ENCODE assay signal across 29 cellular contexts in genomic region chr6:8789878-8790277, GRCh38.
"Had no signal": no experiment of that assay in that cellular context is flagged by ENCODE, and none has a peak within 500 bp of the region (broad histone marks: within the 10 kb centered on the region; RNA-seq: fewer than 3 reads in every experiment).

No MANE protein-coding gene starts in this region.

- H3K9me3 ChIP-seq: ovary, psoas muscle, right lobe of liver, sigmoid colon, stomach, thoracic aorta, thyroid gland, tibial nerve, upper lobe of left lung, vagina had no signal

- ATAC-seq: natural killer cell; psoas muscle; right cardiac atrium; right lobe of liver; stimulated activated effector memory CD8-positive, alpha-beta T cell treated with anti-CD3 and anti-CD28 coated beads, Interleukin-12 subunit alpha, Interleukin-12 subunit beta, amount 100 ng/mL, for 72 hours; stimulated activated naive B cell treated with anti-CD40 and anti-IgM and Interleukin-4, amounts not matched to agents 10 μg/mL and 1 μg/mL and 100 μg/mL, for 72 hours had no signal

- DNase-seq: natural killer cell; occipital lobe; ovary; posterior cingulate gyrus; psoas muscle; right cardiac atrium; right lobe of liver; sigmoid colon; small intestine; stimulated activated CD4-positive, alpha-beta T cell treated with anti-CD3 and anti-CD28 coated beads, Interleukin-15, amount 100 ng/mL, for 24 hours; stimulated activated CD4-positive, alpha-beta T cell treated with anti-CD3 and anti-CD28 coated beads, Interleukin-2, amount 100 ng/mL, for 24 hours; stimulated activated CD4-positive, alpha-beta T cell treated with anti-CD3 and anti-CD28 coated beads, Interleukin-2, amount 100 ng/mL, for 48 hours; stimulated activated CD4-positive, alpha-beta T cell treated with anti-CD3 and anti-CD28 coated beads, Interleukin-4, amount 100 ng/mL, for 24 hours; stimulated activated naive B cell treated with anti-CD40 and anti-IgM and Interleukin-4, amounts not matched to agents 10 μg/mL and 1 μg/mL and 100 μg/mL, for 72 hours; stimulated activated naive CD4-positive, alpha-beta T cell treated with Interleukin-2 at 50 U/mL for 16 hours; stomach; thyroid gland; trophoblast cell; upper lobe of left lung had no signal

- H3K4me2 ChIP-seq: neural progenitor cell had no signal

- H3K4me1 Mint-ChIP-seq: natural killer cell; nephron; neural progenitor cell; stimulated activated effector memory CD8-positive, alpha-beta T cell treated with anti-CD3 and anti-CD28 coated beads, Interleukin-12 subunit alpha, Interleukin-12 subunit beta, amount 100 ng/mL, for 72 hours; stimulated activated naive B cell treated with anti-CD40 and anti-IgM and Interleukin-4, amounts not matched to agents 10 μg/mL and 1 μg/mL and 100 μg/mL, for 72 hours had no signal

- FAIRE-seq: small intestine, urothelium cell line had no signal

- H3K27ac ChIP-seq: neural progenitor cell, ovary, parathyroid adenoma, psoas muscle, right lobe of liver, sigmoid colon, stomach, thoracic aorta, thyroid gland, tibial nerve, upper lobe of left lung, vagina had no signal

- H3K36me3 Mint-ChIP-seq: natural killer cell; neural progenitor cell; stimulated activated effector memory CD8-positive, alpha-beta T cell treated with anti-CD3 and anti-CD28 coated beads, Interleukin-12 subunit alpha, Interleukin-12 subunit beta, amount 100 ng/mL, for 72 hours; stimulated activated naive B cell treated with anti-CD40 and anti-IgM and Interleukin-4, amounts not matched to agents 10 μg/mL and 1 μg/mL and 100 μg/mL, for 72 hours had no signal

- H3K9ac ChIP-seq: neural progenitor cell, parathyroid adenoma had no signal

- H3K4me1 ChIP-seq: neural progenitor cell, parathyroid adenoma, psoas muscle, right lobe of liver, sigmoid colon, stomach, thyroid gland, tibial nerve, upper lobe of left lung, vagina had no signal

- H3K27me3 Mint-ChIP-seq: progenitor cell of endocrine pancreas; stimulated activated naive CD8-positive, alpha-beta T cell treated with anti-CD3 and anti-CD28 coated beads, Interleukin-15, Interleukin-2, amounts not matched to agents 100 ng/mL and 50 ng/mL, for 24 hours had no signal

- H3K4me3 ChIP-seq: neural progenitor cell, ovary, psoas muscle, right lobe of liver, sigmoid colon, stomach, thoracic aorta, thyroid gland, tibial nerve, upper lobe of left lung, vagina had no signal

- H3K9me3 Mint-ChIP-seq: nephron; neural progenitor cell; stimulated activated naive CD8-positive, alpha-beta T cell treated with anti-CD3 and anti-CD28 coated beads, Interleukin-15, Interleukin-2, amounts not matched to agents 100 ng/mL and 50 ng/mL, for 24 hours had no signal

- H3K27ac Mint-ChIP-seq: natural killer cell; nephron; neural progenitor cell; progenitor cell of endocrine pancreas; stimulated activated effector memory CD8-positive, alpha-beta T cell treated with anti-CD3 and anti-CD28 coated beads, Interleukin-12 subunit alpha, Interleukin-12 subunit beta, amount 100 ng/mL, for 72 hours; stimulated activated naive B cell treated with anti-CD40 and anti-IgM and Interleukin-4, amounts not matched to agents 10 μg/mL and 1 μg/mL and 100 μg/mL, for 72 hours; stimulated activated naive CD8-positive, alpha-beta T cell treated with anti-CD3 and anti-CD28 coated beads, Interleukin-15, Interleukin-2, amounts not matched to agents 100 ng/mL and 50 ng/mL, for 24 hours had no signal

- H3K79me2 ChIP-seq: parathyroid adenoma had no signal

- H3K4me3 Mint-ChIP-seq: natural killer cell; nephron; neural progenitor cell; stimulated activated effector memory CD8-positive, alpha-beta T cell treated with anti-CD3 and anti-CD28 coated beads, Interleukin-12 subunit alpha, Interleukin-12 subunit beta, amount 100 ng/mL, for 72 hours; stimulated activated naive B cell treated with anti-CD40 and anti-IgM and Interleukin-4, amounts not matched to agents 10 μg/mL and 1 μg/mL and 100 μg/mL, for 72 hours; stimulated activated naive CD8-positive, alpha-beta T cell treated with anti-CD3 and anti-CD28 coated beads, Interleukin-15, Interleukin-2, amounts not matched to agents 100 ng/mL and 50 ng/mL, for 24 hours had no signal

- H3K27me3 ChIP-seq: neural progenitor cell, ovary, right lobe of liver, sigmoid colon, stomach, thyroid gland, tibial nerve, upper lobe of left lung, vagina had no signal

- H2AFZ ChIP-seq: neural progenitor cell, parathyroid adenoma had no signal

- H3K36me3 ChIP-seq: neural progenitor cell, ovary, right lobe of liver, sigmoid colon, stomach, thoracic aorta, thyroid gland, upper lobe of left lung, vagina had no signal
